30 cellular contexts compared by ENCODE assay signal in genomic region chr17:21392257-21392656, GRCh38. TPM values are rescaled to one million over a fixed set of nuclear protein-coding genes. Genes with fewer than 3 reads are reported as not detected.
"Had no signal": no experiment of that assay in that cellular context is flagged by ENCODE, and none has a peak within 500 bp of the region (broad histone marks: within the 10 kb centered on the region; RNA-seq: fewer than 3 reads in every experiment).

No MANE protein-coding gene starts in this region.

- H3K9ac ChIP-seq: SK-N-SH had no signal

- H3K27me3 ChIP-seq: breast epithelium, MG63 had no signal

- DNase-seq: activated CD4-positive, alpha-beta memory T cell treated with anti-CD3 and anti-CD28 coated beads for 36 hours; activated CD4-positive, alpha-beta T cell treated with anti-CD3 and anti-CD28 coated beads, Interleukin-2, amount 10 ng/mL, durations not matched to agents 7 days and 5 days; activated CD4-positive, CD25-positive, alpha-beta regulatory T cell; activated gamma-delta T cell treated with Interleukin-2 at 50 U/mL for 16 hours; activated naive CD4-positive, alpha-beta T cell treated with anti-CD3 and anti-CD28 coated beads, Interleukin-2, amount 10 ng/mL, durations not matched to agents 7 days and 5 days; activated T-cell treated with anti-CD3 and anti-CD28 coated beads for 4 hours; activated T-cell treated with anti-CD3 and anti-CD28 coated beads, Interleukin-2, amount 50 U/mL, for 48 hours; aorta; caudate nucleus; MG63; MV-4-11; NCI-H1092 treated with DMSO at 0.1 percent for 48 hours; NCI-H1417 treated with DMSO at 0.1 percent for 48 hours; NCI-H187; NCI-H2081; NCI-H2227 treated with DMSO at 0.1 percent for 48 hours; NCI-H446 treated with DMSO at 0.1 percent for 48 hours; NCI-H526 treated with DMSO at 0.1 percent for 48 hours; NK-92 treated with Interleukin-12 subunit alpha and Interleukin-12 subunit beta, amount 100 ng/mL, for 24 hours; OCI-M1; RPMI8226; SK-N-SH; T-helper 1 cell had no signal

- H3K27me3 Mint-ChIP-seq: activated CD4-positive, alpha-beta memory T cell treated with anti-CD3 and anti-CD28 coated beads for 36 hours; activated CD4-positive, alpha-beta T cell treated with anti-CD3 and anti-CD28 coated beads, Interleukin-2, amount 10 ng/mL, durations not matched to agents 7 days and 5 days had no signal

- H3K27ac ChIP-seq: breast epithelium, VCaP had no signal

- ATAC-seq: Panc1, Right ventricle myocardium inferior had no signal

- H3K4me1 Mint-ChIP-seq: activated CD4-positive, alpha-beta T cell treated with anti-CD3 and anti-CD28 coated beads, Interleukin-2, amount 10 ng/mL, durations not matched to agents 7 days and 5 days; activated naive CD4-positive, alpha-beta T cell treated with anti-CD3 and anti-CD28 coated beads, Interleukin-2, amount 10 ng/mL, durations not matched to agents 7 days and 5 days had no signal

- H3K9me3 ChIP-seq: breast epithelium, MG63, SK-N-SH had no signal

- H3K4me2 ChIP-seq: SK-N-SH had no signal

- H3K27ac Mint-ChIP-seq: activated CD4-positive, alpha-beta memory T cell treated with anti-CD3 and anti-CD28 coated beads for 36 hours; activated CD4-positive, alpha-beta T cell treated with anti-CD3 and anti-CD28 coated beads, Interleukin-2, amount 10 ng/mL, durations not matched to agents 7 days and 5 days; activated naive CD4-positive, alpha-beta T cell treated with anti-CD3 and anti-CD28 coated beads, Interleukin-2, amount 10 ng/mL, durations not matched to agents 7 days and 5 days; activated T-helper 2 cell treated with anti-CD3 and anti-CD28 coated beads, Interferon-gamma antibody, Interleukin-2, Interleukin-4, amounts not matched to agents 10 μg/mL and 5 μg/mL and 100 μg/mL, durations not matched to agents 14 hours and 24 hours and 36 hours had no signal

- H3K4me3 Mint-ChIP-seq: activated CD4-positive, alpha-beta memory T cell treated with anti-CD3 and anti-CD28 coated beads for 36 hours; activated CD4-positive, alpha-beta T cell treated with anti-CD3 and anti-CD28 coated beads, Interleukin-2, amount 10 ng/mL, durations not matched to agents 7 days and 5 days; activated naive CD4-positive, alpha-beta T cell treated with anti-CD3 and anti-CD28 coated beads, Interleukin-2, amount 10 ng/mL, durations not matched to agents 7 days and 5 days had no signal

- H3K4me1 ChIP-seq: breast epithelium had no signal

- H3K4me3 ChIP-seq: breast epithelium, MG63 had no signal

- H3K36me3 ChIP-seq: breast epithelium, MG63 had no signal

- H3K9me3 Mint-ChIP-seq: activated CD4-positive, alpha-beta memory T cell treated with anti-CD3 and anti-CD28 coated beads for 36 hours; activated CD4-positive, alpha-beta T cell treated with anti-CD3 and anti-CD28 coated beads, Interleukin-2, amount 10 ng/mL, durations not matched to agents 7 days and 5 days; activated naive CD4-positive, alpha-beta T cell treated with anti-CD3 and anti-CD28 coated beads, Interleukin-2, amount 10 ng/mL, durations not matched to agents 7 days and 5 days; activated T-helper 2 cell treated with anti-CD3 and anti-CD28 coated beads, Interferon-gamma antibody, Interleukin-2, Interleukin-4, amounts not matched to agents 10 μg/mL and 5 μg/mL and 100 μg/mL, durations not matched to agents 14 hours and 24 hours and 36 hours had no signal

RNA-seq across cellular contexts. Expression of gene KCNJ12, which starts 16.1 kb away (rescaled TPM):
- total RNA-seq: activated CD4-positive, alpha-beta memory T cell treated with anti-CD3 and anti-CD28 coated beads for 36 hours; activated CD4-positive, alpha-beta T cell treated with anti-CD3 and anti-CD28 coated beads, Interleukin-2, amount 10 ng/mL, durations not matched to agents 7 days and 5 days; activated CD8-positive, alpha-beta memory T cell treated with anti-CD3 and anti-CD28 coated beads for 36 hours; activated T-helper 2 cell treated with anti-CD3 and anti-CD28 coated beads, Interferon-gamma antibody, Interleukin-2, Interleukin-4, amounts not matched to agents 10 μg/mL and 5 μg/mL and 100 μg/mL, durations not matched to agents 14 hours and 24 hours and 36 hours; T-helper 2 cell treated with Interferon-gamma antibody and Interleukin-4, amounts not matched to agents 100 ng/mL and 5 ng/mL, for 36 hours had no signal
